ENCODE assay signal across 8 cellular contexts in genomic region chr16:2032285-2033056, GRCh38. TPM values are rescaled to one million over a fixed set of nuclear protein-coding genes. Genes with fewer than 3 reads are reported as not detected.
A peak's percentile ranks its signal among the peaks of the same experiment; 100 is the strongest.
DNase-seq lines count a peak whose midpoint lies in the region; ATAC-seq, FAIRE-seq and TF ChIP-seq lines count a peak whose summit lies in the region.
"Had no signal": no experiment of that assay in that cellular context is flagged by ENCODE, and none has a peak within 500 bp of the region (broad histone marks: within the 10 kb centered on the region; RNA-seq: fewer than 3 reads in every experiment).

No MANE protein-coding gene starts in this region.

- no peak for DNase-seq in neural crest cell (ENCODE audit: low read depth, low spot score)
- DNase-seq in D341Med (ENCODE audit: low spot score) = no peak
- DNase-seq in RCC 7860 (ENCODE audit: low spot score) = no peak
- DNase-seq: NCI-H524 had no signal

- peak overlapping the region; percentile 65 for H3K4me3 ChIP-seq in BLaER1

- H3K4me1 Mint-ChIP-seq in dendritic cell treated with granulocyte-macrophage colony-stimulating factor and Interleukin-4, amounts not matched to agents 40 ng/mL and 50 ng/mL, for 4 days (ENCODE audit: low read depth) = peaks cover 22% of the 10 kb centered on the region
- H3K4me1 Mint-ChIP-seq in neural crest cell = peaks cover 8% of the 10 kb centered on the region

- H4K20me1 ChIP-seq in BLaER1 = peaks cover 17% of the 10 kb centered on the region

- no peak for ATAC-seq in GM18858 (IDR thresholded peaks at IDR 0.05; ENCODE audit: unreplicated experiment)

- peak overlapping the region; percentile 98 for H3K4me2 ChIP-seq in BLaER1

- peak overlapping the region; percentile 63 for H3K27ac Mint-ChIP-seq in dendritic cell treated with granulocyte-macrophage colony-stimulating factor and Interleukin-4, amounts not matched to agents 40 ng/mL and 50 ng/mL, for 4 days
- H3K27ac Mint-ChIP-seq in neural crest cell (ENCODE audit: unreplicated experiment) = peak overlapping the region; percentile 19

- H3K27ac ChIP-seq in BLaER1 = peak overlapping the region; percentile 89

- peaks cover 17% of the 10 kb centered on the region for H3K36me3 ChIP-seq in BLaER1

- no peak for TF ChIP-seq CTCF in neural crest cell (conservative IDR thresholded peaks at IDR 0.05)

- no peak for FAIRE-seq in RCC 7860 (lab: Jason Lieb, UNC)
- FAIRE-seq: islet of Langerhans had no signal

- H3K4me1 ChIP-seq in BLaER1 = peaks cover 92% of the 10 kb centered on the region

- intact Hi-C loops in dendritic cell treated with granulocyte-macrophage colony-stimulating factor and Interleukin-4, amounts not matched to agents 40 ng/mL and 50 ng/mL, for 4 days (cut with micrococcal nuclease) = no loop called here

- no peaks in the 10 kb centered on the region for H3K9me3 Mint-ChIP-seq in dendritic cell treated with granulocyte-macrophage colony-stimulating factor and Interleukin-4, amounts not matched to agents 40 ng/mL and 50 ng/mL, for 4 days
- H3K9me3 Mint-ChIP-seq in neural crest cell = no peaks in the 10 kb centered on the region

- no peaks in the 10 kb centered on the region for H3K9me3 ChIP-seq in BLaER1

- H3K9ac ChIP-seq in BLaER1 = peak overlapping the region; percentile 78

- peaks cover 61% of the 10 kb centered on the region for H3K27me3 Mint-ChIP-seq in dendritic cell treated with granulocyte-macrophage colony-stimulating factor and Interleukin-4, amounts not matched to agents 40 ng/mL and 50 ng/mL, for 4 days
- H3K27me3 Mint-ChIP-seq in neural crest cell (ENCODE audit: low read depth) = peaks cover 16% of the 10 kb centered on the region

- no peak overlapping the region for H3K4me3 Mint-ChIP-seq in dendritic cell treated with granulocyte-macrophage colony-stimulating factor and Interleukin-4, amounts not matched to agents 40 ng/mL and 50 ng/mL, for 4 days
- no peak overlapping the region for H3K4me3 Mint-ChIP-seq in neural crest cell

- no peaks in the 10 kb centered on the region for H3K36me3 Mint-ChIP-seq in dendritic cell treated with granulocyte-macrophage colony-stimulating factor and Interleukin-4, amounts not matched to agents 40 ng/mL and 50 ng/mL, for 4 days (ENCODE audit: low read depth)
- H3K36me3 Mint-ChIP-seq in neural crest cell (ENCODE audit: low read depth) = no peaks in the 10 kb centered on the region

- H3K27me3 ChIP-seq in BLaER1 = peaks cover 15% of the 10 kb centered on the region

RNA-seq across cellular contexts. Expression of gene NHERF2, which starts 5.8 kb away (rescaled TPM):
- 7.6 and 8.1 TPM in 2 replicates for total RNA-seq in neural crest cell

RNA-seq across cellular contexts. Expression of gene NPW, which starts 12.9 kb away (rescaled TPM):
- 0.82 and 1.3 TPM in 2 replicates for total RNA-seq in neural crest cell

RNA-seq across cellular contexts. Expression of gene NTHL1, which starts 15.2 kb away (rescaled TPM):
- total RNA-seq in neural crest cell = 50.7 and 51.9 TPM in 2 replicates

RNA-seq across cellular contexts. Expression of gene TSC2, which starts 15.3 kb away (rescaled TPM):
- 175 and 180 TPM in 2 replicates for total RNA-seq in neural crest cell

RNA-seq across cellular contexts. Expression of gene ZNF598, which starts 22.9 kb away (rescaled TPM):
- 55.7 and 62.5 TPM in 2 replicates for total RNA-seq in neural crest cell
